ENCODE assay signal across 1 cellular context in the genomic region with DNA sequence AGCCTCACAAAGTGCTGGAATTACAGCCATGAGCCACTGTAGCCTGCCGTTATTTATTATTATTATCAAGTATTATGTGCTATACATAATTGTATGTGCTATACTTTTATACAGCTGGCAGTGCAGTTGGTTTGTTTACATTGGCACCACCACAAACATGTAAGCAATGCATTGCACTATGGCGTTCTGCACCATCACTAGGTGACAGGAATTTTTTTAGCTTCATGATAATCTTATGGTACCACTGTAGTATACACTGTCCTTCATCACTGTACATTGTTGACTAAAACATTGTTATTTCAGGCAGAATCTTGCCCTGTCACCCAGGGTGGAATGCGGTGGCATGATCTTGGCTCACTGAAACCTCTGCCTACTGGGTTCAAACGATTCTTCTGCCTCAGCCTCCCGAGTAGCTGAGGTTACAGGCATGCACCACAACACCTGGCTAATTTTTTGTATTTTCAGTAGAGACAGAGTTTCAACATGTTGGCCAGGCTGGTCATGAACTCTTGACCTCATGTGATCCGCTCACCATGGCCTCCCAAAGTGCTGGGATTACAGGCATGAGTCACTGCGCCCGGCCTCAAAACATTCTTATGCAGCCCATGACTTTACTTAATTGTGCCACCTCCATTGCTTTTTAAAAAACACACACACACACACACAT.
A peak's percentile ranks its signal among the peaks of the same experiment; 100 is the strongest.
TF ChIP-seq lines count a peak whose summit lies in the region.

No MANE protein-coding gene starts in this region.

TF ChIP-seq in IMR-90, 13 proteins besides CTCF, POLR2A, EP300 and RAD21:
- TF ChIP-seq BHLHE40 (IDR thresholded peaks at IDR 0.05; ENCODE audit: low read depth, low read length) (peak; percentile 74), RCOR1 (IDR thresholded peaks at IDR 0.05; ENCODE audit: insufficient replicate concordance, low read length) (no peak), MAZ (IDR thresholded peaks at IDR 0.05; ENCODE audit: borderline replicate concordance, low read depth, low read length) (no peak), CEBPB (IDR thresholded peaks at IDR 0.05; ENCODE audit: low read depth, low read length) (peak; percentile 2; the same call in 1 of the 2 replicates), MAFK (IDR thresholded peaks at IDR 0.05; ENCODE audit: low read depth, low read length) (no peak), FOS (IDR thresholded peaks at IDR 0.05; ENCODE audit: low read depth, low read length) (no peak), RFX5 (IDR thresholded peaks at IDR 0.05; ENCODE audit: low read depth, low read length) (no peak), NFE2L2 (IDR thresholded peaks at IDR 0.05; ENCODE audit: low read depth, low read length) (no peak), CHD1 (IDR thresholded peaks at IDR 0.05; ENCODE audit: low read depth, low read length) (no peak), SMC3 (IDR thresholded peaks at IDR 0.05; ENCODE audit: low read depth, low read length) (no peak), MXI1 (IDR thresholded peaks at IDR 0.05; ENCODE audit: borderline replicate concordance, low read depth, low read length) (no peak)
- TF ChIP-seq, protein P1, sequence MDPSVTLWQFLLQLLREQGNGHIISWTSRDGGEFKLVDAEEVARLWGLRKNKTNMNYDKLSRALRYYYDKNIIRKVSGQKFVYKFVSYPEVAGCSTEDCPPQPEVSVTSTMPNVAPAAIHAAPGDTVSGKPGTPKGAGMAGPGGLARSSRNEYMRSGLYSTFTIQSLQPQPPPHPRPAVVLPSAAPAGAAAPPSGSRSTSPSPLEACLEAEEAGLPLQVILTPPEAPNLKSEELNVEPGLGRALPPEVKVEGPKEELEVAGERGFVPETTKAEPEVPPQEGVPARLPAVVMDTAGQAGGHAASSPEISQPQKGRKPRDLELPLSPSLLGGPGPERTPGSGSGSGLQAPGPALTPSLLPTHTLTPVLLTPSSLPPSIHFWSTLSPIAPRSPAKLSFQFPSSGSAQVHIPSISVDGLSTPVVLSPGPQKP (IDR thresholded peaks at IDR 0.05; ENCODE audit: borderline replicate concordance, low read depth, low read length) = no peak
- TF ChIP-seq, protein P2, sequence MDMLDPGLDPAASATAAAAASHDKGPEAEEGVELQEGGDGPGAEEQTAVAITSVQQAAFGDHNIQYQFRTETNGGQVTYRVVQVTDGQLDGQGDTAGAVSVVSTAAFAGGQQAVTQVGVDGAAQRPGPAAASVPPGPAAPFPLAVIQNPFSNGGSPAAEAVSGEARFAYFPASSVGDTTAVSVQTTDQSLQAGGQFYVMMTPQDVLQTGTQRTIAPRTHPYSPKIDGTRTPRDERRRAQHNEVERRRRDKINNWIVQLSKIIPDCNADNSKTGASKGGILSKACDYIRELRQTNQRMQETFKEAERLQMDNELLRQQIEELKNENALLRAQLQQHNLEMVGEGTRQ (IDR thresholded peaks at IDR 0.05; ENCODE audit: low read depth, low read length) = no peak
